Comparison of ENCODE assay signal across 24 cellular contexts in the genomic region with DNA sequence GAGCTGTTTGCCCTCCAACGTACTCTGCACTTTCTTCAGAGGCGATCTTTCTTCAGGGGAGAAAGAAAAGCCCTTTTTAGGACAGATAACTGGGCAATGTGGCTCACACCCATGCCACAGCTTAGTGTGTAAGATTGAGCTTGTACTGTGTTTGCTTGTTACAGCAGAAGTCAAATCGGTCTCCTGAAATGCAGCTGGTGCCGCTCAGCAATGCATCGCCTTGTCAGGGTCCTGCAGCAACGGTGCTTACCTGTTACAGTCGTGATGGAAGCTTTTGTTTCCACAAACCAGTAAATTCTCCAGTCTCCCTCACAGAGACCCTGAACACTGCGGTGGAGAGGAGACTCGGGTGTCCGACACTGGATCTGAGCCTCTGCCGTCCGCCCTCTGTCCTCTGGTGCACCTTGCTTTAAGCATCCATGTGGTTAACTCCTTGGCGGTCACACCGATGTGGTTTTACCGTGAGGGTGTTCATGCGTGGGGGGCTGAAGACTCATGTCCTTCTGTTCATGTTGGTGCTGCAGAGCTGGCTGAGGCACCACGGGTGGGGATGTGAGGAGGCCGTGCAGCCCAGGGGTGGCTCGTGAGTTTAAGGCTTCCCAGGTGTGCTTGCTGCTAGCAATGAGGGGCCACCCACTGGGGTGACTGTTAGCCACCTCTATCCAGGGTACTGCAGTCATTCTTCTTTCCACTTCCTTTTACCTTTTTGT.
"Had no signal": no experiment of that assay in that cellular context is flagged by ENCODE, and none has a peak within 500 bp of the region (broad histone marks: within the 10 kb centered on the region; RNA-seq: fewer than 3 reads in every experiment).

No MANE protein-coding gene starts in this region.

- ATAC-seq: activated naive CD4-positive, alpha-beta T cell treated with anti-CD3 and anti-CD28 coated beads, Interleukin-2, amount 50 U/mL, for 72 hours; activated naive CD8-positive, alpha-beta T cell treated with anti-CD3 and anti-CD28 coated beads, Interleukin-2, amount 50 U/mL, for 24 hours; activated T-cell treated with anti-CD3 and anti-CD28 coated beads, Interleukin-2, amount 50 U/mL, for 4 hours; body of pancreas; T-cell had no signal

- H3K36me3 Mint-ChIP-seq: activated CD4-positive, alpha-beta memory T cell treated with anti-CD3 and anti-CD28 coated beads for 36 hours; activated naive CD4-positive, alpha-beta T cell treated with anti-CD3 and anti-CD28 coated beads, Interleukin-2, amount 50 U/mL, for 72 hours had no signal

- H3K27ac ChIP-seq: ascending aorta, body of pancreas, SK-N-MC had no signal

- H3K9me3 Mint-ChIP-seq: activated naive CD8-positive, alpha-beta T cell treated with anti-CD3 and anti-CD28 coated beads, Interleukin-2, amount 50 U/mL, for 24 hours; activated T-cell treated with anti-CD3 and anti-CD28 coated beads, Interleukin-2, amount 50 U/mL, for 4 hours had no signal

- H3K4me3 Mint-ChIP-seq: activated B cell treated with CpG ODN at 0.5 μM for 24 hours; activated CD4-positive, alpha-beta memory T cell treated with anti-CD3 and anti-CD28 coated beads for 36 hours; activated CD4-positive, alpha-beta T cell treated with anti-CD3 and anti-CD28 coated beads, Interleukin-2, amount 10 ng/mL, durations not matched to agents 7 days and 5 days; activated naive CD8-positive, alpha-beta T cell treated with anti-CD3 and anti-CD28 coated beads, Interleukin-2, amount 50 U/mL, for 24 hours; activated T-cell treated with anti-CD3 and anti-CD28 coated beads, Interleukin-2, amount 50 U/mL, for 4 hours; T-cell had no signal

- DNase-seq: activated B cell treated with CpG ODN at 0.5 μM for 24 hours; activated CD4-positive, alpha-beta memory T cell treated with anti-CD3 and anti-CD28 coated beads for 36 hours; activated CD4-positive, alpha-beta T cell treated with anti-CD3 and anti-CD28 coated beads for 1 hour; activated CD4-positive, alpha-beta T cell treated with anti-CD3 and anti-CD28 coated beads, Interleukin-2, amount 10 ng/mL, durations not matched to agents 7 days and 5 days; activated CD8-positive, alpha-beta memory T cell treated with anti-CD3 and anti-CD28 coated beads for 24 hours; activated naive CD4-positive, alpha-beta T cell treated with Interleukin-2 at 50 U/mL for 16 hours; activated naive CD8-positive, alpha-beta T cell treated with anti-CD3 and anti-CD28 coated beads, Interleukin-2, amount 50 U/mL, for 24 hours; activated T-cell treated with anti-CD3 and anti-CD28 coated beads, Interleukin-2, amount 50 U/mL, for 4 hours; amniotic stem cell; body of pancreas; central memory CD4-positive, alpha-beta T cell; MG63; NCI-H1105; NCI-H1436; NCI-H187; NCI-H2081 treated with DMSO at 0.1 percent for 48 hours; NCI-H446; NCI-H524; T-cell; T-helper 2 cell; T1000 had no signal

- H3K36me3 ChIP-seq: ascending aorta had no signal

- H3K4me1 ChIP-seq: ascending aorta, body of pancreas had no signal

- H3K9me3 ChIP-seq: ascending aorta, body of pancreas had no signal

- H3K4me1 Mint-ChIP-seq: activated CD4-positive, alpha-beta T cell treated with anti-CD3 and anti-CD28 coated beads, Interleukin-2, amount 10 ng/mL, durations not matched to agents 7 days and 5 days; activated naive CD8-positive, alpha-beta T cell treated with anti-CD3 and anti-CD28 coated beads, Interleukin-2, amount 50 U/mL, for 24 hours; T-cell had no signal

- H3K4me3 ChIP-seq: ascending aorta, body of pancreas, MG63, SK-N-MC had no signal

- H3K27me3 ChIP-seq: ascending aorta, body of pancreas, MG63 had no signal

- H3K27ac Mint-ChIP-seq: activated B cell treated with CpG ODN at 0.5 μM for 24 hours; activated CD4-positive, alpha-beta memory T cell treated with anti-CD3 and anti-CD28 coated beads for 36 hours; activated CD4-positive, alpha-beta T cell treated with anti-CD3 and anti-CD28 coated beads, Interleukin-2, amount 10 ng/mL, durations not matched to agents 7 days and 5 days; activated naive CD4-positive, alpha-beta T cell treated with anti-CD3 and anti-CD28 coated beads, Interleukin-2, amount 50 U/mL, for 72 hours; activated naive CD8-positive, alpha-beta T cell treated with anti-CD3 and anti-CD28 coated beads, Interleukin-2, amount 50 U/mL, for 24 hours; T-cell had no signal
